In genomic region chr21:44471341-44471740, GRCh38 we compare ENCODE assay signal across 3 cellular contexts.
"Had no signal": no experiment of that assay in that cellular context is flagged by ENCODE, and none has a peak within 500 bp of the region (broad histone marks: within the 10 kb centered on the region; RNA-seq: fewer than 3 reads in every experiment).

No MANE protein-coding gene starts in this region.

- DNase-seq: GDM1, GF-D8 had no signal

- ATAC-seq: GM12878 had no signal

- H3K4me3 ChIP-seq: GM12878 had no signal
